10 cellular contexts compared by ENCODE assay signal in genomic region chr17:51045616-51046526, GRCh38.
A peak's percentile ranks its signal among the peaks of the same experiment; 100 is the strongest.
DNase-seq lines count a peak whose midpoint lies in the region; ATAC-seq and TF ChIP-seq lines count a peak whose summit lies in the region.
"Had no signal": no experiment of that assay in that cellular context is flagged by ENCODE, and none has a peak within 500 bp of the region (broad histone marks: within the 10 kb centered on the region; RNA-seq: fewer than 3 reads in every experiment).

No MANE protein-coding gene starts in this region.

- H3K27ac ChIP-seq in GM23338 (ENCODE audit: low read depth), result peak overlapping the region; percentile 90

- no peak overlapping the region for H2AFZ ChIP-seq in GM23338

- ATAC-seq in GM23338 (peak; percentile 61), HG02678 (IDR thresholded peaks at IDR 0.05; ENCODE audit: unreplicated experiment) (no peak)
- ATAC-seq in stimulated activated naive CD8-positive, alpha-beta T cell treated with anti-CD3 and anti-CD28 coated beads, Interleukin-15, amount 100 ng/mL, for 72 hours, result no peak
- ATAC-seq: activated T-helper 17 cell treated with anti-CD3 and anti-CD28 coated beads, Interleukin-2, amount 50 U/mL, for 72 hours had no signal

- H3K27ac Mint-ChIP-seq in GM23338, result peak overlapping the region; percentile 41
- no peak overlapping the region for H3K27ac Mint-ChIP-seq in stimulated activated naive CD8-positive, alpha-beta T cell treated with anti-CD3 and anti-CD28 coated beads, Interleukin-15, amount 100 ng/mL, for 72 hours
- H3K27ac Mint-ChIP-seq in progenitor cell of endocrine pancreas, result no peak overlapping the region
- H3K27ac Mint-ChIP-seq: activated T-helper 17 cell treated with anti-CD3 and anti-CD28 coated beads, Interleukin-2, amount 50 U/mL, for 72 hours had no signal

- no peaks in the 10 kb centered on the region for H3K27me3 Mint-ChIP-seq in GM23338 (ENCODE audit: insufficient read depth, low read depth, poor library complexity)
- H3K27me3 Mint-ChIP-seq in stimulated activated naive CD8-positive, alpha-beta T cell treated with anti-CD3 and anti-CD28 coated beads, Interleukin-15, amount 100 ng/mL, for 72 hours, result no peaks in the 10 kb centered on the region
- H3K27me3 Mint-ChIP-seq in progenitor cell of endocrine pancreas, result no peaks in the 10 kb centered on the region
- H3K27me3 Mint-ChIP-seq: activated T-helper 17 cell treated with anti-CD3 and anti-CD28 coated beads, Interleukin-2, amount 50 U/mL, for 72 hours had no signal

- H3K9me3 Mint-ChIP-seq in GM23338 (no peaks in the 10 kb centered on the region), progenitor cell of endocrine pancreas (ENCODE audit: low read depth) (no peaks in the 10 kb centered on the region)
- no peaks in the 10 kb centered on the region for H3K9me3 Mint-ChIP-seq in stimulated activated naive CD8-positive, alpha-beta T cell treated with anti-CD3 and anti-CD28 coated beads, Interleukin-15, amount 100 ng/mL, for 72 hours
- H3K9me3 Mint-ChIP-seq: activated T-helper 17 cell treated with anti-CD3 and anti-CD28 coated beads, Interleukin-2, amount 50 U/mL, for 72 hours had no signal

- DNase-seq in GM23338 (ENCODE audit: low spot score), result peak; percentile 51
- DNase-seq in NCI-H82 treated with DMSO at 0.1 percent for 48 hours (lab: John Stamatoyannopoulos, UW; ENCODE audit: unreplicated experiment), result peak; percentile 71
- no peak for DNase-seq in foreskin fibroblast
- peak; percentile 34 for DNase-seq in retina
- no peak for DNase-seq in stimulated activated naive CD8-positive, alpha-beta T cell treated with anti-CD3 and anti-CD28 coated beads, Interleukin-15, amount 100 ng/mL, for 72 hours
- no peak for DNase-seq in progenitor cell of endocrine pancreas (ENCODE audit: low spot score, unreplicated experiment)
- no peak for DNase-seq in DMS153 (lab: John Stamatoyannopoulos, UW)
- DNase-seq: stimulated activated CD4-positive, alpha-beta T cell treated with anti-CD3 and anti-CD28 coated beads, Interleukin-2, amount 100 ng/mL, for 24 hours had no signal

- H4K20me1 ChIP-seq in GM23338 (replicated peaks; ENCODE audit: insufficient read depth), result no peaks in the 10 kb centered on the region

- peaks cover 4% of the 10 kb centered on the region; the same call in 1 of the 2 replicates for H3K36me3 ChIP-seq in GM23338 (ENCODE audit: insufficient read depth)

- H3K4me1 Mint-ChIP-seq in GM23338, result peaks cover 15% of the 10 kb centered on the region; the same call in 2 of the 3 replicates
- no peaks in the 10 kb centered on the region for H3K4me1 Mint-ChIP-seq in stimulated activated naive CD8-positive, alpha-beta T cell treated with anti-CD3 and anti-CD28 coated beads, Interleukin-15, amount 100 ng/mL, for 72 hours
- peaks cover 11% of the 10 kb centered on the region for H3K4me1 Mint-ChIP-seq in progenitor cell of endocrine pancreas (ENCODE audit: low read depth)

- H3K27me3 ChIP-seq in GM23338 (ENCODE audit: insufficient read depth), result no peaks in the 10 kb centered on the region

- peaks cover 24% of the 10 kb centered on the region for H3K79me2 ChIP-seq in GM23338 (replicated peaks; ENCODE audit: insufficient read depth)

- H3K4me2 ChIP-seq in GM23338, result peak overlapping the region; percentile 68

- no peaks in the 10 kb centered on the region for H3K9me2 ChIP-seq in GM23338 (ENCODE audit: insufficient read depth)

- H3K4me1 ChIP-seq in GM23338 (ENCODE audit: insufficient read depth), result peaks cover 26% of the 10 kb centered on the region

- H3K4me3 Mint-ChIP-seq in GM23338 (no peak overlapping the region; the same call in 2 of the 3 replicates), progenitor cell of endocrine pancreas (ENCODE audit: low read depth) (no peak overlapping the region)
- no peak overlapping the region for H3K4me3 Mint-ChIP-seq in stimulated activated naive CD8-positive, alpha-beta T cell treated with anti-CD3 and anti-CD28 coated beads, Interleukin-15, amount 100 ng/mL, for 72 hours
- H3K4me3 Mint-ChIP-seq: activated T-helper 17 cell treated with anti-CD3 and anti-CD28 coated beads, Interleukin-2, amount 50 U/mL, for 72 hours had no signal

- H3F3A ChIP-seq in GM23338 (replicated peaks; ENCODE audit: low read depth), result no peaks in the 10 kb centered on the region

- no peaks in the 10 kb centered on the region for H3K36me3 Mint-ChIP-seq in GM23338 (ENCODE audit: low read depth)
- no peaks in the 10 kb centered on the region for H3K36me3 Mint-ChIP-seq in progenitor cell of endocrine pancreas (ENCODE audit: insufficient read depth)

- H3K4me3 ChIP-seq in GM23338 (peak overlapping the region; percentile 41), foreskin fibroblast (ENCODE audit: low read depth in 1 of 2, low read length in 2 of 2) (peak overlapping the region; percentile 39 to 46)

- TF ChIP-seq CTCF in GM23338 (conservative IDR thresholded peaks at IDR 0.05; ENCODE audit: low read depth in 2 of 2) (no peak), foreskin fibroblast (IDR thresholded peaks at IDR 0.05; ENCODE audit: low read depth, low read length) (no peak), progenitor cell of endocrine pancreas (IDR thresholded peaks at IDR 0.05; ENCODE audit: unreplicated experiment) (no peak)

TF ChIP-seq in GM23338, 12 proteins besides CTCF, POLR2A, EP300 and RAD21 (continues in another document):
- TF ChIP-seq ZNF331 (CRISPR knock-in tag; IDR thresholded peaks at IDR 0.05; ENCODE audit: low read depth) (no peak), ZNF114 (CRISPR knock-in tag; IDR thresholded peaks at IDR 0.05) (no peak), CREB1 (CRISPR knock-in tag; IDR thresholded peaks at IDR 0.05; ENCODE audit: low read depth) (no peak), EZH2 (IDR thresholded peaks at IDR 0.05; ENCODE audit: low read depth, unreplicated experiment) (no peak), STAT1 (IDR thresholded peaks at IDR 0.05; ENCODE audit: unreplicated experiment) (no peak), NANOG (IDR thresholded peaks at IDR 0.05; ENCODE audit: borderline replicate concordance) (no peak), ZNF462 (CRISPR knock-in tag; IDR thresholded peaks at IDR 0.05) (no peak)

Comparison
In these comparisons a context has a peak if more than half of its experiments do, and no peak if none do; other contexts are left out.
1. DNase-seq: peak in GM23338 (single experiment), NCI-H82 treated with DMSO at 0.1 percent for 48 hours (single experiment) and retina (single experiment); none in foreskin fibroblast (0 of 2), stimulated activated naive CD8-positive, alpha-beta T cell treated with anti-CD3 and anti-CD28 coated beads, Interleukin-15, amount 100 ng/mL, for 72 hours (0 of 2), progenitor cell of endocrine pancreas (single experiment) and DMS153 (single experiment).